In genomic region chr16:16176328-16176727, GRCh38 we compare ENCODE assay signal across 10 cellular contexts. TPM values are rescaled to one million over a fixed set of nuclear protein-coding genes. Genes with fewer than 3 reads are reported as not detected.
"Had no signal": no experiment of that assay in that cellular context is flagged by ENCODE, and none has a peak within 500 bp of the region (broad histone marks: within the 10 kb centered on the region; RNA-seq: fewer than 3 reads in every experiment).

No MANE protein-coding gene starts in this region.

- H3K27ac ChIP-seq: GM23248, HL-60, KMS-11 had no signal

- DNase-seq: GM23248, GOT3, H7, IMR-90, KBM-7 had no signal

- ATAC-seq: HCT116 had no signal

- H3K36me3 ChIP-seq: HAP-1 had no signal

- H3K9ac ChIP-seq: GM23248, KMS-11 had no signal

- H3K4me1 ChIP-seq: HAP-1 had no signal

- H3K4me3 ChIP-seq: GM23248, HAP-1 had no signal

RNA-seq across cellular contexts. Expression of gene ABCC6, which starts 47.0 kb away (rescaled TPM):
- total RNA-seq: GM23248, HT1080 had no signal
